Comparison of ENCODE assay signal across 10 cellular contexts in genomic region chr16:89358030-89359005, GRCh38.
DNase-seq lines count a peak whose midpoint lies in the region; ATAC-seq and TF ChIP-seq lines count a peak whose summit lies in the region.
"Had no signal": no experiment of that assay in that cellular context is flagged by ENCODE, and none has a peak within 500 bp of the region (broad histone marks: within the 10 kb centered on the region; RNA-seq: fewer than 3 reads in every experiment).

No MANE protein-coding gene starts in this region.

- no peaks in the 10 kb centered on the region for H3K9me3 Mint-ChIP-seq in activated T-helper 1 cell treated with anti-CD3 and anti-CD28 coated beads, Interleukin-12 subunit alpha, Interleukin-12 subunit beta, Interleukin-2, Interleukin-4 antibody, amounts not matched to agents 30 ng/mL and 10 ng/mL and 1 ng/mL, durations not matched to agents 14 hours and 24 hours and 36 hours
- H3K9me3 Mint-ChIP-seq in mesothelial cell of epicardium, result no peaks in the 10 kb centered on the region

- peak overlapping the region in 3 of 10 experiments; percentile 7 to 10 (median 10); a peak in 4 of 20 replicates for H3K4me3 ChIP-seq in BLaER1 treated with 17β-estradiol and CSF1 and Interleukin-3, amounts not matched to agents 10 nM and 100 nM
- H3K4me3 ChIP-seq in KMS-11 (IDR thresholded peaks at IDR 0.05; ENCODE audit: insufficient read depth, low read depth, low read length) (no peak overlapping the region), BE2C (ENCODE audit: low read depth, low read length) (no peak overlapping the region)
- H3K4me3 ChIP-seq: SJSA1 had no signal

- peak overlapping the region; percentile 80 for H3K27ac Mint-ChIP-seq in activated T-helper 1 cell treated with anti-CD3 and anti-CD28 coated beads, Interleukin-12 subunit alpha, Interleukin-12 subunit beta, Interleukin-2, Interleukin-4 antibody, amounts not matched to agents 30 ng/mL and 10 ng/mL and 1 ng/mL, durations not matched to agents 14 hours and 24 hours and 36 hours
- peak overlapping the region; percentile 72 for H3K27ac Mint-ChIP-seq in mesothelial cell of epicardium

- peak overlapping the region; percentile 74 for H3K4me3 Mint-ChIP-seq in activated T-helper 1 cell treated with anti-CD3 and anti-CD28 coated beads, Interleukin-12 subunit alpha, Interleukin-12 subunit beta, Interleukin-2, Interleukin-4 antibody, amounts not matched to agents 30 ng/mL and 10 ng/mL and 1 ng/mL, durations not matched to agents 14 hours and 24 hours and 36 hours
- no peak overlapping the region for H3K4me3 Mint-ChIP-seq in mesothelial cell of epicardium

- intact Hi-C loops in activated T-helper 1 cell treated with anti-CD3 and anti-CD28 coated beads, Interleukin-12 subunit alpha, Interleukin-12 subunit beta, Interleukin-2, Interleukin-4 antibody, amounts not matched to agents 30 ng/mL and 10 ng/mL and 1 ng/mL, durations not matched to agents 14 hours and 24 hours and 36 hours (cut with micrococcal nuclease), result no loop called here

- TF ChIP-seq CTCF in KMS-11 (conservative IDR thresholded peaks at IDR 0.05; ENCODE audit: low read depth, low read length) (no peak), mesothelial cell of epicardium (IDR thresholded peaks at IDR 0.05; ENCODE audit: unreplicated experiment) (no peak), BE2C (IDR thresholded peaks at IDR 0.05; ENCODE audit: low read depth, low read length) (no peak)

- H2AFZ ChIP-seq in KMS-11 (ENCODE audit: low read depth), result no peak overlapping the region

- peak; percentile 42 for DNase-seq in activated T-helper 1 cell treated with anti-CD3 and anti-CD28 coated beads, Interleukin-12 subunit alpha, Interleukin-12 subunit beta, Interleukin-2, Interleukin-4 antibody, amounts not matched to agents 30 ng/mL and 10 ng/mL and 1 ng/mL, durations not matched to agents 14 hours and 24 hours and 36 hours (ENCODE audit: low spot score)
- DNase-seq in mesothelial cell of epicardium (ENCODE audit: low spot score in 2 of 2, unreplicated experiment in 2 of 2), result no peak
- DNase-seq in H4 (ENCODE audit: low spot score), result no peak
- no peak for DNase-seq in NCI-H146 treated with DMSO at 0.1 percent for 48 hours (lab: John Stamatoyannopoulos, UW; ENCODE audit: unreplicated experiment)
- no peak for DNase-seq in BE2C
- DNase-seq: NCI-H1105 had no signal

- H3K9me3 ChIP-seq in BLaER1 treated with 17β-estradiol and CSF1 and Interleukin-3, amounts not matched to agents 10 nM and 100 nM (replicated peaks in 1 of 11), result no peaks in the 10 kb centered on the region
- no peaks in the 10 kb centered on the region for H3K9me3 ChIP-seq in BE2C
- H3K9me3 ChIP-seq: SJSA1 had no signal

- peak overlapping the region; percentile 80 to 95 (median 91) for H3K4me2 ChIP-seq in BLaER1 treated with 17β-estradiol and CSF1 and Interleukin-3, amounts not matched to agents 10 nM and 100 nM
- H3K4me2 ChIP-seq in KMS-11, result peak overlapping the region; percentile 23; the same call in 1 of the 2 replicates

- peaks cover 76% of the 10 kb centered on the region for H3K4me1 Mint-ChIP-seq in activated T-helper 1 cell treated with anti-CD3 and anti-CD28 coated beads, Interleukin-12 subunit alpha, Interleukin-12 subunit beta, Interleukin-2, Interleukin-4 antibody, amounts not matched to agents 30 ng/mL and 10 ng/mL and 1 ng/mL, durations not matched to agents 14 hours and 24 hours and 36 hours (ENCODE audit: low read depth)
- peaks cover 48% of the 10 kb centered on the region for H3K4me1 Mint-ChIP-seq in mesothelial cell of epicardium

- H3K79me2 ChIP-seq in KMS-11 (ENCODE audit: insufficient read depth, low read depth), result peaks cover 100% of the 10 kb centered on the region

- peak overlapping the region in 9 of 11 experiments; percentile 25 to 62 (median 41); a peak in 13 of 22 replicates for H3K9ac ChIP-seq in BLaER1 treated with 17β-estradiol and CSF1 and Interleukin-3, amounts not matched to agents 10 nM and 100 nM
- no peak overlapping the region for H3K9ac ChIP-seq in KMS-11

- H3K27me3 Mint-ChIP-seq in activated T-helper 1 cell treated with anti-CD3 and anti-CD28 coated beads, Interleukin-12 subunit alpha, Interleukin-12 subunit beta, Interleukin-2, Interleukin-4 antibody, amounts not matched to agents 30 ng/mL and 10 ng/mL and 1 ng/mL, durations not matched to agents 14 hours and 24 hours and 36 hours (ENCODE audit: insufficient read depth), result no peaks in the 10 kb centered on the region
- no peaks in the 10 kb centered on the region for H3K27me3 Mint-ChIP-seq in mesothelial cell of epicardium (ENCODE audit: low read depth)

- no peak for ATAC-seq in GM21390 (IDR thresholded peaks at IDR 0.05; ENCODE audit: unreplicated experiment)

- peak overlapping the region in 9 of 11 experiments; percentile 31 to 66 (median 50); a peak in 17 of 22 replicates for H3K27ac ChIP-seq in BLaER1 treated with 17β-estradiol and CSF1 and Interleukin-3, amounts not matched to agents 10 nM and 100 nM
- H3K27ac ChIP-seq in KMS-11, result no peak overlapping the region
- H3K27ac ChIP-seq: SJSA1 had no signal

- no peaks in the 10 kb centered on the region for H3K27me3 ChIP-seq in BLaER1 treated with 17β-estradiol and CSF1 and Interleukin-3, amounts not matched to agents 10 nM and 100 nM
- H3K27me3 ChIP-seq in KMS-11 (ENCODE audit: insufficient read depth, low read depth) (no peaks in the 10 kb centered on the region), BE2C (no peaks in the 10 kb centered on the region)
- H3K27me3 ChIP-seq: SJSA1 had no signal

- H4K20me1 ChIP-seq in BLaER1 treated with 17β-estradiol and CSF1 and Interleukin-3, amounts not matched to agents 10 nM and 100 nM, result peaks cover 98 to 100% (median 100%) of the 10 kb centered on the region in 11 experiments
- peaks cover 76% of the 10 kb centered on the region for H4K20me1 ChIP-seq in KMS-11 (ENCODE audit: insufficient read depth)

- peaks cover 17% of the 10 kb centered on the region for H3K36me3 Mint-ChIP-seq in activated T-helper 1 cell treated with anti-CD3 and anti-CD28 coated beads, Interleukin-12 subunit alpha, Interleukin-12 subunit beta, Interleukin-2, Interleukin-4 antibody, amounts not matched to agents 30 ng/mL and 10 ng/mL and 1 ng/mL, durations not matched to agents 14 hours and 24 hours and 36 hours (ENCODE audit: low read depth)
- no peaks in the 10 kb centered on the region for H3K36me3 Mint-ChIP-seq in mesothelial cell of epicardium

- H3K4me1 ChIP-seq in BLaER1 treated with 17β-estradiol and CSF1 and Interleukin-3, amounts not matched to agents 10 nM and 100 nM, result peaks cover 98 to 100% (median 100%) of the 10 kb centered on the region in 10 experiments
- H3K4me1 ChIP-seq in KMS-11 (ENCODE audit: low read depth, poor library complexity, severe bottlenecking), result peaks cover 51% of the 10 kb centered on the region
- H3K4me1 ChIP-seq in BE2C, result peaks cover 20% of the 10 kb centered on the region
- H3K4me1 ChIP-seq: SJSA1 had no signal

- peaks cover 5 to 25% (median 20%) of the 10 kb centered on the region in 11 experiments; a peak in 15 of 22 replicates for H3K36me3 ChIP-seq in BLaER1 treated with 17β-estradiol and CSF1 and Interleukin-3, amounts not matched to agents 10 nM and 100 nM
- H3K36me3 ChIP-seq in KMS-11 (ENCODE audit: insufficient read depth) (no peaks in the 10 kb centered on the region), BE2C (peaks cover 5% of the 10 kb centered on the region; the same call in 1 of the 2 replicates)
